In the genomic region with DNA sequence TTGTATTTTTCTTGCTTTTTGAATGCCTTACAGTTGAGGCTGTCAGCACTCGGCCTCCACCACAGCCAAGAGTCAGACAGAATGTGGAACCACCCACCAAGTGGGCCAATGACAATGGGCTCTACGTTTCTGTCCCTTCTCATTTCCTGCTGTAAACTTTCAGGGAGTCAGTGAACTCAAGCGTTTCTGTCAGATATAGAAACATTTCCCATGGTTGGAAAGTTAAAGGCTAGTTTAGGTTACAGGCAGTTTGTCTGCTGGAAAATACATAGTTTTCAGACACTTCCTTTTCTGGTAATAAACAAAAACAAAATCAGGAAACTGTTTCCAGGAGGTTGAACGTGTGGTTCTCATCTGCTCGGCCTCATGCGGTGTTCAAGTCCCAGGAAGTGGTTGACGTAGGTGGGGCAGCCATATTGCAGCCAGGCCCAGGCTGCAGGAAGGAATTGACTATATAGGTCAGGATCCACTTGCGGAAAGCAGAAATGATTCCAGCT, we compare ENCODE assay signal across 9 cellular contexts.
DNase-seq lines count a peak whose midpoint lies in the region; ATAC-seq and TF ChIP-seq lines count a peak whose summit lies in the region.
"Had no signal": no experiment of that assay in that cellular context is flagged by ENCODE, and none has a peak within 500 bp of the region (broad histone marks: within the 10 kb centered on the region; RNA-seq: fewer than 3 reads in every experiment).

No MANE protein-coding gene starts in this region.

- DNase-seq in activated CD4-positive, CD25-positive, alpha-beta regulatory T cell treated with anti-CD3 and anti-CD28 coated beads, Interleukin-2, amount 50 U/mL, for 72 hours = no peak
- DNase-seq in activated CD4-positive, alpha-beta T cell treated with anti-CD3 and anti-CD28 coated beads, Interleukin-2, amount 10 ng/mL, durations not matched to agents 7 days and 5 days = peak; percentile 64
- DNase-seq in coronary artery (ENCODE audit: low spot score) = no peak
- no peak for DNase-seq in stimulated activated effector memory CD8-positive, alpha-beta T cell treated with anti-CD3 and anti-CD28 coated beads, Interleukin-12 subunit alpha, Interleukin-12 subunit beta, amount 100 ng/mL, for 72 hours (ENCODE audit: low spot score in 2 of 2)

- H3K4me3 Mint-ChIP-seq in activated CD4-positive, alpha-beta T cell treated with anti-CD3 and anti-CD28 coated beads, Interleukin-2, amount 10 ng/mL, durations not matched to agents 7 days and 5 days = peak overlapping the region; percentile 11
- peak overlapping the region; percentile 47 for H3K4me3 Mint-ChIP-seq in stimulated activated effector memory CD8-positive, alpha-beta T cell treated with anti-CD3 and anti-CD28 coated beads, Interleukin-12 subunit alpha, Interleukin-12 subunit beta, amount 100 ng/mL, for 72 hours

- POLR2A ChIA-PET in activated CD4-positive, alpha-beta T cell treated with anti-CD3 and anti-CD28 coated beads, Interleukin-2, amount 10 ng/mL, durations not matched to agents 7 days and 5 days (lab: Charles Lee) = no interaction called here

- peak overlapping the region; percentile 89 for H3K27ac Mint-ChIP-seq in activated CD4-positive, alpha-beta T cell treated with anti-CD3 and anti-CD28 coated beads, Interleukin-2, amount 10 ng/mL, durations not matched to agents 7 days and 5 days
- peak overlapping the region; percentile 91 for H3K27ac Mint-ChIP-seq in stimulated activated effector memory CD8-positive, alpha-beta T cell treated with anti-CD3 and anti-CD28 coated beads, Interleukin-12 subunit alpha, Interleukin-12 subunit beta, amount 100 ng/mL, for 72 hours

- no peaks in the 10 kb centered on the region for H3K27me3 Mint-ChIP-seq in activated CD4-positive, alpha-beta T cell treated with anti-CD3 and anti-CD28 coated beads, Interleukin-2, amount 10 ng/mL, durations not matched to agents 7 days and 5 days

- no peak overlapping the region for H3K4me3 ChIP-seq in coronary artery

- CTCF ChIA-PET in activated CD4-positive, alpha-beta T cell treated with anti-CD3 and anti-CD28 coated beads, Interleukin-2, amount 10 ng/mL, durations not matched to agents 7 days and 5 days (lab: Charles Lee) = no interaction called here

- no peak for TF ChIP-seq CTCF in coronary artery (IDR thresholded peaks at IDR 0.05)

- H3K4me1 Mint-ChIP-seq in activated CD4-positive, alpha-beta T cell treated with anti-CD3 and anti-CD28 coated beads, Interleukin-2, amount 10 ng/mL, durations not matched to agents 7 days and 5 days = peaks cover 90% of the 10 kb centered on the region
- peaks cover 47% of the 10 kb centered on the region for H3K4me1 Mint-ChIP-seq in stimulated activated effector memory CD8-positive, alpha-beta T cell treated with anti-CD3 and anti-CD28 coated beads, Interleukin-12 subunit alpha, Interleukin-12 subunit beta, amount 100 ng/mL, for 72 hours

- H3K27ac ChIP-seq in coronary artery = peak overlapping the region; percentile 44 to 63
- H3K27ac ChIP-seq: 22Rv1 had no signal

- peaks cover 44% of the 10 kb centered on the region for H3K36me3 Mint-ChIP-seq in activated CD4-positive, alpha-beta T cell treated with anti-CD3 and anti-CD28 coated beads, Interleukin-2, amount 10 ng/mL, durations not matched to agents 7 days and 5 days (ENCODE audit: low read depth)
- H3K36me3 Mint-ChIP-seq in stimulated activated effector memory CD8-positive, alpha-beta T cell treated with anti-CD3 and anti-CD28 coated beads, Interleukin-12 subunit alpha, Interleukin-12 subunit beta, amount 100 ng/mL, for 72 hours = peaks cover 9% of the 10 kb centered on the region

- ATAC-seq in activated CD4-positive, CD25-positive, alpha-beta regulatory T cell treated with anti-CD3 and anti-CD28 coated beads, Interleukin-2, amount 50 U/mL, for 24 hours = peak; percentile 45 to 48
- peak; percentile 89 for ATAC-seq in stimulated activated effector memory CD8-positive, alpha-beta T cell treated with anti-CD3 and anti-CD28 coated beads, Interleukin-12 subunit alpha, Interleukin-12 subunit beta, amount 100 ng/mL, for 72 hours
- no peak for ATAC-seq in GM18517 (IDR thresholded peaks at IDR 0.05; ENCODE audit: unreplicated experiment)
- no peak for ATAC-seq in GM19395 (IDR thresholded peaks at IDR 0.05; ENCODE audit: unreplicated experiment)
- ATAC-seq in GM18909 (IDR thresholded peaks at IDR 0.05; ENCODE audit: poor library complexity, unreplicated experiment) = no peak

- H3K9me3 Mint-ChIP-seq in activated CD4-positive, alpha-beta T cell treated with anti-CD3 and anti-CD28 coated beads, Interleukin-2, amount 10 ng/mL, durations not matched to agents 7 days and 5 days = peaks cover 11% of the 10 kb centered on the region
- peaks cover 5% of the 10 kb centered on the region for H3K9me3 Mint-ChIP-seq in stimulated activated effector memory CD8-positive, alpha-beta T cell treated with anti-CD3 and anti-CD28 coated beads, Interleukin-12 subunit alpha, Interleukin-12 subunit beta, amount 100 ng/mL, for 72 hours

Comparison
In these comparisons a context has a peak if more than half of its experiments do, and no peak if none do; other contexts are left out.
1. ATAC-seq: peak in activated CD4-positive, CD25-positive, alpha-beta regulatory T cell treated with anti-CD3 and anti-CD28 coated beads, Interleukin-2, amount 50 U/mL, for 24 hours (2 of 2) and stimulated activated effector memory CD8-positive, alpha-beta T cell treated with anti-CD3 and anti-CD28 coated beads, Interleukin-12 subunit alpha, Interleukin-12 subunit beta, amount 100 ng/mL, for 72 hours (single experiment); none in GM18517 (single experiment), GM19395 (single experiment) and GM18909 (single experiment).